Comparison of ENCODE assay signal across 1 cellular context in the genomic region with DNA sequence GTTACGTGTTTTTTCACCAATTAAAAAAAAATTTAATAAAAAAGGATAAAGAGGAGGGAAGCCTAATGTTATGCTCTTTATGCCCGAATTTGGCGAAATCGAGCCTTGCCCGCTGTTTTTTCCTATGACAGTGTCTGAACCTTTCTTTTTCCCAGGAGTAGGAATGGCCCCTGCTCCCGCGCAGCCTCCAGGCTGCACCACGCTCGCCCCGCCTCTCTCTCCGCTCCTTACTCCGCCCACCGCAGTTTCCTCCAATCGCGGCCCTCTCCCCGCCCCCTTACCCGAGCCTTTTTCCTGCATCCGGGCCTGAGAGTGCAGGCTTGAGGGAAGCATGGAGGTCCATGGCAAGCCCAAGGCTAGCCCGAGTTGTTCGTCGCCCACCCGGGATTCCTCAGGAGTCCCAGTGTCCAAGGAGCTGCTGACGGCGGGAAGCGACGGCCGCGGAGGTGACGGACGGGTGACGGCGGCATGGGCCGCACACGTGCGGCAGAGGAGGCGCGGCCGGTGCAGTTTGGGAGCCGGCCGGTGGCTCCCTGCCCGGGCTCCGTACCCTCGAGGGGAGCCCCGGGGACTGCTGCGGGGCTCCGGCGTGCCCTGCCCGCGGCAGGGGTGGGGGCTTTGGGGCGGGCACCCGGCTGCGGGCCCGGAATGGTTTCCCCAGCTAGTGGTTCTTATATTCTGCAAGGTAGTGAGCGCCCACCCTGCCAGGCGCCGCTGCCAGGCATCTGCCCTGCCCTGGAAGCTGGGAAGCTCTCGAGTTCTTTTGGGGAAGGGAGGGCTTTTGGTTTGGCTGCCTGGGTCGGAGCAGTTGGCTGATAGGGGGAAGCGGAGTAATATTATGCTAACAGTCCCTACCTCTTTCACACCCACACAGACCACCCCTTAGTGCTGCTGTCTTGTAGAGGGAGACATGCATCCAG.
TF ChIP-seq lines count a peak whose summit lies in the region.

A gene with protein sequence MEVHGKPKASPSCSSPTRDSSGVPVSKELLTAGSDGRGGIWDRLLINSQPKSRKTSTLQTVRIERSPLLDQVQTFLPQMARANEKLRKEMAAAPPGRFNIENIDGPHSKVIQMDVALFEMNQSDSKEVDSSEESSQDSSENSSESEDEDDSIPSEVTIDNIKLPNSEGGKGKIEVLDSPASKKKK (plus strand): TSS at position 295 of the 920 bp plus-strand sequence. CDS start 37 bp downstream, at position 332.

TF ChIP-seq in K562, 482 proteins besides CTCF, POLR2A, EP300 and RAD21 (continued from another document and continues in another):
- no peak for TF ChIP-seq ZNF165 (CRISPR knock-in tag; IDR thresholded peaks at IDR 0.05; ENCODE audit: borderline replicate concordance)
- TF ChIP-seq, protein P1, sequence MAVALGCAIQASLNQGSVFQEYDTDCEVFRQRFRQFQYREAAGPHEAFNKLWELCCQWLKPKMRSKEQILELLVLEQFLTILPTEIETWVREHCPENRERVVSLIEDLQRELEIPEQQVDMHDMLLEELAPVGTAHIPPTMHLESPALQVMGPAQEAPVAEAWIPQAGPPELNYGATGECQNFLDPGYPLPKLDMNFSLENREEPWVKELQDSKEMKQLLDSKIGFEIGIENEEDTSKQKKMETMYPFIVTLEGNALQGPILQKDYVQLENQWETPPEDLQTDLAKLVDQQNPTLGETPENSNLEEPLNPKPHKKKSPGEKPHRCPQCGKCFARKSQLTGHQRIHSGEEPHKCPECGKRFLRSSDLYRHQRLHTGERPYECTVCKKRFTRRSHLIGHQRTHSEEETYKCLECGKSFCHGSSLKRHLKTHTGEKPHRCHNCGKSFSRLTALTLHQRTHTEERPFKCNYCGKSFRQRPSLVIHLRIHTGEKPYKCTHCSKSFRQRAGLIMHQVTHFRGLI (CRISPR knock-in tag; IDR thresholded peaks at IDR 0.05) = no peak
- peak; percentile 49; the same call in 1 of the 2 replicates for TF ChIP-seq ZKSCAN3 (CRISPR knock-in tag; IDR thresholded peaks at IDR 0.05)
- TF ChIP-seq, protein P2, sequence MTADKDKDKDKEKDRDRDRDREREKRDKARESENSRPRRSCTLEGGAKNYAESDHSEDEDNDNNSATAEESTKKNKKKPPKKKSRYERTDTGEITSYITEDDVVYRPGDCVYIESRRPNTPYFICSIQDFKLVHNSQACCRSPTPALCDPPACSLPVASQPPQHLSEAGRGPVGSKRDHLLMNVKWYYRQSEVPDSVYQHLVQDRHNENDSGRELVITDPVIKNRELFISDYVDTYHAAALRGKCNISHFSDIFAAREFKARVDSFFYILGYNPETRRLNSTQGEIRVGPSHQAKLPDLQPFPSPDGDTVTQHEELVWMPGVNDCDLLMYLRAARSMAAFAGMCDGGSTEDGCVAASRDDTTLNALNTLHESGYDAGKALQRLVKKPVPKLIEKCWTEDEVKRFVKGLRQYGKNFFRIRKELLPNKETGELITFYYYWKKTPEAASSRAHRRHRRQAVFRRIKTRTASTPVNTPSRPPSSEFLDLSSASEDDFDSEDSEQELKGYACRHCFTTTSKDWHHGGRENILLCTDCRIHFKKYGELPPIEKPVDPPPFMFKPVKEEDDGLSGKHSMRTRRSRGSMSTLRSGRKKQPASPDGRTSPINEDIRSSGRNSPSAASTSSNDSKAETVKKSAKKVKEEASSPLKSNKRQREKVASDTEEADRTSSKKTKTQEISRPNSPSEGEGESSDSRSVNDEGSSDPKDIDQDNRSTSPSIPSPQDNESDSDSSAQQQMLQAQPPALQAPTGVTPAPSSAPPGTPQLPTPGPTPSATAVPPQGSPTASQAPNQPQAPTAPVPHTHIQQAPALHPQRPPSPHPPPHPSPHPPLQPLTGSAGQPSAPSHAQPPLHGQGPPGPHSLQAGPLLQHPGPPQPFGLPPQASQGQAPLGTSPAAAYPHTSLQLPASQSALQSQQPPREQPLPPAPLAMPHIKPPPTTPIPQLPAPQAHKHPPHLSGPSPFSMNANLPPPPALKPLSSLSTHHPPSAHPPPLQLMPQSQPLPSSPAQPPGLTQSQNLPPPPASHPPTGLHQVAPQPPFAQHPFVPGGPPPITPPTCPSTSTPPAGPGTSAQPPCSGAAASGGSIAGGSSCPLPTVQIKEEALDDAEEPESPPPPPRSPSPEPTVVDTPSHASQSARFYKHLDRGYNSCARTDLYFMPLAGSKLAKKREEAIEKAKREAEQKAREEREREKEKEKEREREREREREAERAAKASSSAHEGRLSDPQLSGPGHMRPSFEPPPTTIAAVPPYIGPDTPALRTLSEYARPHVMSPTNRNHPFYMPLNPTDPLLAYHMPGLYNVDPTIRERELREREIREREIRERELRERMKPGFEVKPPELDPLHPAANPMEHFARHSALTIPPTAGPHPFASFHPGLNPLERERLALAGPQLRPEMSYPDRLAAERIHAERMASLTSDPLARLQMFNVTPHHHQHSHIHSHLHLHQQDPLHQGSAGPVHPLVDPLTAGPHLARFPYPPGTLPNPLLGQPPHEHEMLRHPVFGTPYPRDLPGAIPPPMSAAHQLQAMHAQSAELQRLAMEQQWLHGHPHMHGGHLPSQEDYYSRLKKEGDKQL (CRISPR knock-in tag; IDR thresholded peaks at IDR 0.05; ENCODE audit: borderline replicate concordance) = no peak
- TF ChIP-seq, protein P3, sequence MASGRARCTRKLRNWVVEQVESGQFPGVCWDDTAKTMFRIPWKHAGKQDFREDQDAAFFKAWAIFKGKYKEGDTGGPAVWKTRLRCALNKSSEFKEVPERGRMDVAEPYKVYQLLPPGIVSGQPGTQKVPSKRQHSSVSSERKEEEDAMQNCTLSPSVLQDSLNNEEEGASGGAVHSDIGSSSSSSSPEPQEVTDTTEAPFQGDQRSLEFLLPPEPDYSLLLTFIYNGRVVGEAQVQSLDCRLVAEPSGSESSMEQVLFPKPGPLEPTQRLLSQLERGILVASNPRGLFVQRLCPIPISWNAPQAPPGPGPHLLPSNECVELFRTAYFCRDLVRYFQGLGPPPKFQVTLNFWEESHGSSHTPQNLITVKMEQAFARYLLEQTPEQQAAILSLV (tag; IDR thresholded peaks at IDR 0.05) = no peak
- TF ChIP-seq, protein P4, sequence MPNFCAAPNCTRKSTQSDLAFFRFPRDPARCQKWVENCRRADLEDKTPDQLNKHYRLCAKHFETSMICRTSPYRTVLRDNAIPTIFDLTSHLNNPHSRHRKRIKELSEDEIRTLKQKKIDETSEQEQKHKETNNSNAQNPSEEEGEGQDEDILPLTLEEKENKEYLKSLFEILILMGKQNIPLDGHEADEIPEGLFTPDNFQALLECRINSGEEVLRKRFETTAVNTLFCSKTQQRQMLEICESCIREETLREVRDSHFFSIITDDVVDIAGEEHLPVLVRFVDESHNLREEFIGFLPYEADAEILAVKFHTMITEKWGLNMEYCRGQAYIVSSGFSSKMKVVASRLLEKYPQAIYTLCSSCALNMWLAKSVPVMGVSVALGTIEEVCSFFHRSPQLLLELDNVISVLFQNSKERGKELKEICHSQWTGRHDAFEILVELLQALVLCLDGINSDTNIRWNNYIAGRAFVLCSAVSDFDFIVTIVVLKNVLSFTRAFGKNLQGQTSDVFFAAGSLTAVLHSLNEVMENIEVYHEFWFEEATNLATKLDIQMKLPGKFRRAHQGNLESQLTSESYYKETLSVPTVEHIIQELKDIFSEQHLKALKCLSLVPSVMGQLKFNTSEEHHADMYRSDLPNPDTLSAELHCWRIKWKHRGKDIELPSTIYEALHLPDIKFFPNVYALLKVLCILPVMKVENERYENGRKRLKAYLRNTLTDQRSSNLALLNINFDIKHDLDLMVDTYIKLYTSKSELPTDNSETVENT (CRISPR knock-in tag; IDR thresholded peaks at IDR 0.05) = no peak
- TF ChIP-seq, protein P5, sequence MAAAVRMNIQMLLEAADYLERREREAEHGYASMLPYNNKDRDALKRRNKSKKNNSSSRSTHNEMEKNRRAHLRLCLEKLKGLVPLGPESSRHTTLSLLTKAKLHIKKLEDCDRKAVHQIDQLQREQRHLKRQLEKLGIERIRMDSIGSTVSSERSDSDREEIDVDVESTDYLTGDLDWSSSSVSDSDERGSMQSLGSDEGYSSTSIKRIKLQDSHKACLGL (CRISPR knock-in tag; IDR thresholded peaks at IDR 0.05; ENCODE audit: borderline replicate concordance, poor library complexity, severe bottlenecking) = peak; percentile 59
- TF ChIP-seq ZNF699 (CRISPR knock-in tag; IDR thresholded peaks at IDR 0.05; ENCODE audit: insufficient replicate concordance) = no peak
- TF ChIP-seq NFXL1 (CRISPR knock-in tag; IDR thresholded peaks at IDR 0.05) = no peak
- no peak for TF ChIP-seq GTF2A2 (tag; IDR thresholded peaks at IDR 0.05)
- no peak for TF ChIP-seq TBL1XR1 (IDR thresholded peaks at IDR 0.05; ENCODE audit: low read length in 2 of 2)
- TF ChIP-seq, protein P6, sequence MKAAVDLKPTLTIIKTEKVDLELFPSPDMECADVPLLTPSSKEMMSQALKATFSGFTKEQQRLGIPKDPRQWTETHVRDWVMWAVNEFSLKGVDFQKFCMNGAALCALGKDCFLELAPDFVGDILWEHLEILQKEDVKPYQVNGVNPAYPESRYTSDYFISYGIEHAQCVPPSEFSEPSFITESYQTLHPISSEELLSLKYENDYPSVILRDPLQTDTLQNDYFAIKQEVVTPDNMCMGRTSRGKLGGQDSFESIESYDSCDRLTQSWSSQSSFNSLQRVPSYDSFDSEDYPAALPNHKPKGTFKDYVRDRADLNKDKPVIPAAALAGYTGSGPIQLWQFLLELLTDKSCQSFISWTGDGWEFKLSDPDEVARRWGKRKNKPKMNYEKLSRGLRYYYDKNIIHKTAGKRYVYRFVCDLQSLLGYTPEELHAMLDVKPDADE (conservative IDR thresholded peaks at IDR 0.05; ENCODE audit: control insufficient read depth, low read depth, low read length) = no peak; the same call in 1 of the 2 replicates
- no peak for TF ChIP-seq CREBBP (IDR thresholded peaks at IDR 0.05; ENCODE audit: low read depth, low read length)
- TF ChIP-seq POLR2AphosphoS2 (IDR thresholded peaks at IDR 0.05; ENCODE audit: low read length) = no peak
- no peak for TF ChIP-seq KLF1 (tag; IDR thresholded peaks at IDR 0.05)
- TF ChIP-seq, protein P7, sequence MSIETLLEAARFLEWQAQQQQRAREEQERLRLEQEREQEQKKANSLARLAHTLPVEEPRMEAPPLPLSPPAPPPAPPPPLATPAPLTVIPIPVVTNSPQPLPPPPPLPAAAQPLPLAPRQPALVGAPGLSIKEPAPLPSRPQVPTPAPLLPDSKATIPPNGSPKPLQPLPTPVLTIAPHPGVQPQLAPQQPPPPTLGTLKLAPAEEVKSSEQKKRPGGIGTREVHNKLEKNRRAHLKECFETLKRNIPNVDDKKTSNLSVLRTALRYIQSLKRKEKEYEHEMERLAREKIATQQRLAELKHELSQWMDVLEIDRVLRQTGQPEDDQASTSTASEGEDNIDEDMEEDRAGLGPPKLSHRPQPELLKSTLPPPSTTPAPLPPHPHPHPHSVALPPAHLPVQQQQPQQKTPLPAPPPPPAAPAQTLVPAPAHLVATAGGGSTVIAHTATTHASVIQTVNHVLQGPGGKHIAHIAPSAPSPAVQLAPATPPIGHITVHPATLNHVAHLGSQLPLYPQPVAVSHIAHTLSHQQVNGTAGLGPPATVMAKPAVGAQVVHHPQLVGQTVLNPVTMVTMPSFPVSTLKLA (conservative IDR thresholded peaks at IDR 0.05) = peak; percentile 96 to 98
- TF ChIP-seq POLR2B (IDR thresholded peaks at IDR 0.05; ENCODE audit: low read depth, partially characterized antibody) = peak; percentile 79
- TF ChIP-seq, protein P8, sequence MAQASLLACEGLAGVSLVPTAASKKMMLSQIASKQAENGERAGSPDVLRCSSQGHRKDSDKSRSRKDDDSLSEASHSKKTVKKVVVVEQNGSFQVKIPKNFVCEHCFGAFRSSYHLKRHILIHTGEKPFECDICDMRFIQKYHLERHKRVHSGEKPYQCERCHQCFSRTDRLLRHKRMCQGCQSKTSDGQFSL (CRISPR knock-in tag; IDR thresholded peaks at IDR 0.05) = no peak
- TF ChIP-seq, protein P8 (tag; IDR thresholded peaks at IDR 0.05) = no peak
- TF ChIP-seq, protein P9, sequence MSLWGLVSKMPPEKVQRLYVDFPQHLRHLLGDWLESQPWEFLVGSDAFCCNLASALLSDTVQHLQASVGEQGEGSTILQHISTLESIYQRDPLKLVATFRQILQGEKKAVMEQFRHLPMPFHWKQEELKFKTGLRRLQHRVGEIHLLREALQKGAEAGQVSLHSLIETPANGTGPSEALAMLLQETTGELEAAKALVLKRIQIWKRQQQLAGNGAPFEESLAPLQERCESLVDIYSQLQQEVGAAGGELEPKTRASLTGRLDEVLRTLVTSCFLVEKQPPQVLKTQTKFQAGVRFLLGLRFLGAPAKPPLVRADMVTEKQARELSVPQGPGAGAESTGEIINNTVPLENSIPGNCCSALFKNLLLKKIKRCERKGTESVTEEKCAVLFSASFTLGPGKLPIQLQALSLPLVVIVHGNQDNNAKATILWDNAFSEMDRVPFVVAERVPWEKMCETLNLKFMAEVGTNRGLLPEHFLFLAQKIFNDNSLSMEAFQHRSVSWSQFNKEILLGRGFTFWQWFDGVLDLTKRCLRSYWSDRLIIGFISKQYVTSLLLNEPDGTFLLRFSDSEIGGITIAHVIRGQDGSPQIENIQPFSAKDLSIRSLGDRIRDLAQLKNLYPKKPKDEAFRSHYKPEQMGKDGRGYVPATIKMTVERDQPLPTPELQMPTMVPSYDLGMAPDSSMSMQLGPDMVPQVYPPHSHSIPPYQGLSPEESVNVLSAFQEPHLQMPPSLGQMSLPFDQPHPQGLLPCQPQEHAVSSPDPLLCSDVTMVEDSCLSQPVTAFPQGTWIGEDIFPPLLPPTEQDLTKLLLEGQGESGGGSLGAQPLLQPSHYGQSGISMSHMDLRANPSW (CRISPR knock-in tag; IDR thresholded peaks at IDR 0.05) = no peak
- no peak for TF ChIP-seq ETV6 (IDR thresholded peaks at IDR 0.05; ENCODE audit: borderline replicate concordance in 1 of 2, low read depth in 2 of 2, low read length in 1 of 2)
- TF ChIP-seq ETV6 (CRISPR knock-in tag; IDR thresholded peaks at IDR 0.05; ENCODE audit: borderline replicate concordance) = no peak
- TF ChIP-seq SRSF1 (IDR thresholded peaks at IDR 0.05; ENCODE audit: low read depth, low read length) = 0 out of 2 replicates have a peak, but pooled peaks have one; percentile 56
- TF ChIP-seq, protein P10, sequence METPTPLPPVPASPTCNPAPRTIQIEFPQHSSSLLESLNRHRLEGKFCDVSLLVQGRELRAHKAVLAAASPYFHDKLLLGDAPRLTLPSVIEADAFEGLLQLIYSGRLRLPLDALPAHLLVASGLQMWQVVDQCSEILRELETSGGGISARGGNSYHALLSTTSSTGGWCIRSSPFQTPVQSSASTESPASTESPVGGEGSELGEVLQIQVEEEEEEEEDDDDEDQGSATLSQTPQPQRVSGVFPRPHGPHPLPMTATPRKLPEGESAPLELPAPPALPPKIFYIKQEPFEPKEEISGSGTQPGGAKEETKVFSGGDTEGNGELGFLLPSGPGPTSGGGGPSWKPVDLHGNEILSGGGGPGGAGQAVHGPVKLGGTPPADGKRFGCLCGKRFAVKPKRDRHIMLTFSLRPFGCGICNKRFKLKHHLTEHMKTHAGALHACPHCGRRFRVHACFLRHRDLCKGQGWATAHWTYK (CRISPR knock-in tag; IDR thresholded peaks at IDR 0.05) = 0 out of 2 replicates have a peak, but pooled peaks have one; percentile 69
- no peak for TF ChIP-seq PHB (CRISPR knock-in tag; IDR thresholded peaks at IDR 0.05)
- TF ChIP-seq, protein P11, sequence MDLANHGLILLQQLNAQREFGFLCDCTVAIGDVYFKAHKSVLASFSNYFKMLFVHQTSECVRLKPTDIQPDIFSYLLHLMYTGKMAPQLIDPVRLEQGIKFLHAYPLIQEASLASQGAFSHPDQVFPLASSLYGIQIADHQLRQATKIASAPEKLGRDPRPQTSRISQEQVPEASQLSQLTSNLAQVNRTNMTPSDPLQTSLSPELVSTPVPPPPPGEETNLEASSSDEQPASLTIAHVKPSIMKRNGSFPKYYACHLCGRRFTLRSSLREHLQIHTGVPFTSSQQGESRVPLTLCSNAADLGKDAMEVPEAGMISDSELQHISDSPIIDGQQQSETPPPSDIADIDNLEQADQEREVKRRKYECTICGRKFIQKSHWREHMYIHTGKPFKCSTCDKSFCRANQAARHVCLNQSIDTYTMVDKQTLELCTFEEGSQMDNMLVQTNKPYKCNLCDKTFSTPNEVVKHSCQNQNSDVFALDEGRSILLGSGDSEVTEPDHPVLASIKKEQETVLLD (IDR thresholded peaks at IDR 0.05) = no peak
- peak; percentile 52; the same call in 1 of the 2 replicates for TF ChIP-seq HDAC8 (tag; IDR thresholded peaks at IDR 0.05)
